1 cellular context compared by ENCODE assay signal in the genomic region with DNA sequence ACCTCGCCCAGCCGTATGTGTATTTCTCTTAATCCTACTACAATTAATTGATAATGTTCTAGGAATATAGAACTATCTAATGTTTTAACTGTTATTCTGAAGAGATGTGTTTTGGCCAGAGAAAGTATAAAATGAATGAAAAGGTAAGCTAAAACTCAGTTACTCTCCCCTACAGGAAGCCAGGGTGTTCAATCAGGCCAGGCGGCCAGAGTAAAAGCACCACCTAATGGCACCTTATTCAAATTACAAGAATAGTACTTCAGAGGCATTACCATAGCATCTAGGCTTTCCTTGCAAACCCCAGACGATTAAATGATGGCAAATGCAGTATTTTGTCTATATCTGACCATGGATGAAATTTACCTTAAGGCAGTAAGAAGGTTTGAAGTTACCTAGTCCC.
TF ChIP-seq lines count a peak whose summit lies in the region.

No MANE protein-coding gene starts in this region.

TF ChIP-seq in endothelial cell of umbilical vein, 7 proteins besides CTCF, POLR2A, EP300 and RAD21:
- TF ChIP-seq, protein P1, sequence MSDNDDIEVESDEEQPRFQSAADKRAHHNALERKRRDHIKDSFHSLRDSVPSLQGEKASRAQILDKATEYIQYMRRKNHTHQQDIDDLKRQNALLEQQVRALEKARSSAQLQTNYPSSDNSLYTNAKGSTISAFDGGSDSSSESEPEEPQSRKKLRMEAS (IDR thresholded peaks at IDR 0.05; ENCODE audit: insufficient read depth, insufficient read length): no peak
- TF ChIP-seq GATA2 (IDR thresholded peaks at IDR 0.05; ENCODE audit: insufficient read depth, insufficient read length, low read depth, low read length) (no peak), EZH2 (IDR thresholded peaks at IDR 0.05; ENCODE audit: borderline replicate concordance, low read depth, low read length, severe bottlenecking) (no peak), FOS (IDR thresholded peaks at IDR 0.05; ENCODE audit: borderline replicate concordance, insufficient read depth, low read length) (no peak), JUN (IDR thresholded peaks at IDR 0.05; ENCODE audit: borderline replicate concordance, insufficient read depth, insufficient read length, low read depth) (no peak), MYC (IDR thresholded peaks at IDR 0.05; ENCODE audit: low read depth, low read length) (no peak), POLR2AphosphoS5 (IDR thresholded peaks at IDR 0.05; ENCODE audit: insufficient read depth, low read depth, low read length) (no peak)
